12 cellular contexts compared by ENCODE assay signal in the genomic region with DNA sequence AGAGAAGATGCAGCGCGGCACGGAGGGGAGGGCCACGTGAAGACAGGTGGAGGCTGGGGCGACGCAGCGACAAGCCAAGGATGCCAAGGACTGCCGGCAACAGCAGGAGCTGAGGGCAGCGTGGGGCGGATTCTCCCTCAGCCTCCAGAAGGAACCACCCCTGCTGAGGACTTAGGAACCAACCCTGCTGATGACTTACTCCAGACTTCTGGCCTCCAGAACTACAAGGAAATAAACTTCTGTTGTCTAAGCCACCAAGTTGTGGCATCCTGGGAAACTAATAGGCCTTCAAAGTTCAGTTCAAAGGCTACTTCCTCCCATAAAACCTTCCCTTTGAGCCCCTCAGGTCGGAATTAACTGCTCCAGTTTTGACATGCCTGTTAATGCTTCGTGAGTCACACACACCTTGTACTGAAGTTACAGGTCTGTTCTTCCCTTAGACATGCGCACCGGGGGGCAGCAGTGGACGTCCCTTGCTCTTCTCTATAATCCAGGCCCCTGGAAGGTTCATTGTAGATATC.
DNase-seq lines count a peak whose midpoint lies in the region; ATAC-seq and TF ChIP-seq lines count a peak whose summit lies in the region.
"Had no signal": no experiment of that assay in that cellular context is flagged by ENCODE, and none has a peak within 500 bp of the region (broad histone marks: within the 10 kb centered on the region; RNA-seq: fewer than 3 reads in every experiment).

No MANE protein-coding gene starts in this region.

- H3K9me3 Mint-ChIP-seq in MCF 10A (ENCODE audit: unreplicated experiment): no peaks in the 10 kb centered on the region
- peaks cover 2% of the 10 kb centered on the region for H3K9me3 Mint-ChIP-seq in stimulated activated memory B cell treated with anti-CD40 and anti-IgM and Interleukin-4, amounts not matched to agents 10 μg/mL and 1 μg/mL and 100 μg/mL, for 72 hours
- no peaks in the 10 kb centered on the region for H3K9me3 Mint-ChIP-seq in activated naive CD4-positive, alpha-beta T cell treated with anti-CD3 and anti-CD28 coated beads for 36 hours
- H3K9me3 Mint-ChIP-seq: activated B cell treated with CpG ODN at 0.5 μM for 24 hours had no signal

- ATAC-seq in RWPE2 (ENCODE audit: low read depth) (peak; percentile 94), GM18517 (IDR thresholded peaks at IDR 0.05; ENCODE audit: unreplicated experiment) (no peak)
- no peak for ATAC-seq in stimulated activated memory B cell treated with anti-CD40 and anti-IgM and Interleukin-4, amounts not matched to agents 10 μg/mL and 1 μg/mL and 100 μg/mL, for 72 hours

- H3K27ac ChIP-seq in breast epithelium: no peak overlapping the region
- H3K27ac ChIP-seq in RWPE2 (ENCODE audit: poor library complexity, severe bottlenecking): peak overlapping the region; percentile 90
- peak overlapping the region; percentile 35 to 50 for H3K27ac ChIP-seq in right atrium auricular region
- H3K27ac ChIP-seq: SJCRH30 had no signal

- intact Hi-C loops in MCF 10A (cut with micrococcal nuclease) (no loop called here), breast epithelium (cut with DNase I; ENCODE audit: low total_unique reads) (no loop called here)
- intact Hi-C loops in activated naive CD4-positive, alpha-beta T cell treated with anti-CD3 and anti-CD28 coated beads for 36 hours (cut with micrococcal nuclease): no loop called here

- peak overlapping the region; percentile 18 for H3K27ac Mint-ChIP-seq in MCF 10A (ENCODE audit: low read depth, unreplicated experiment)
- H3K27ac Mint-ChIP-seq in stimulated activated memory B cell treated with anti-CD40 and anti-IgM and Interleukin-4, amounts not matched to agents 10 μg/mL and 1 μg/mL and 100 μg/mL, for 72 hours: peak overlapping the region; percentile 21
- H3K27ac Mint-ChIP-seq in activated naive CD4-positive, alpha-beta T cell treated with anti-CD3 and anti-CD28 coated beads for 36 hours: no peak overlapping the region
- H3K27ac Mint-ChIP-seq: activated B cell treated with CpG ODN at 0.5 μM for 24 hours had no signal

- H3K9me3 ChIP-seq in breast epithelium (no peaks in the 10 kb centered on the region), RWPE2 (ENCODE audit: severe bottlenecking) (no peaks in the 10 kb centered on the region), right atrium auricular region (no peaks in the 10 kb centered on the region)
- H3K9me3 ChIP-seq: SJCRH30 had no signal

- BruUV-seq in MCF 10A (replicated peaks; lab: Mats Ljungman, UMichigan): no TSS peak

- peaks cover 64% of the 10 kb centered on the region for H3K36me3 Mint-ChIP-seq in MCF 10A (ENCODE audit: insufficient read depth, unreplicated experiment)
- peaks cover 18% of the 10 kb centered on the region for H3K36me3 Mint-ChIP-seq in stimulated activated memory B cell treated with anti-CD40 and anti-IgM and Interleukin-4, amounts not matched to agents 10 μg/mL and 1 μg/mL and 100 μg/mL, for 72 hours
- H3K36me3 Mint-ChIP-seq in activated naive CD4-positive, alpha-beta T cell treated with anti-CD3 and anti-CD28 coated beads for 36 hours (ENCODE audit: low read depth): peaks cover 4% of the 10 kb centered on the region

- DNase-seq in MCF 10A (ENCODE audit: unreplicated experiment) (peak; percentile 65), breast epithelium (ENCODE audit: low spot score in 2 of 2) (no peak), RWPE2 (ENCODE audit: low spot score) (no peak), right atrium auricular region (ENCODE audit: low spot score) (no peak), GOT3 (lab: John Stamatoyannopoulos, UW) (no peak)
- no peak for DNase-seq in activated naive CD4-positive, alpha-beta T cell treated with anti-CD3 and anti-CD28 coated beads for 36 hours
- DNase-seq: activated B cell treated with CpG ODN at 0.5 μM for 24 hours, NCI-H1048, nucleus accumbens had no signal

- peaks cover 20% of the 10 kb centered on the region for H3K4me1 Mint-ChIP-seq in MCF 10A (ENCODE audit: insufficient read depth, unreplicated experiment)
- H3K4me1 Mint-ChIP-seq in stimulated activated memory B cell treated with anti-CD40 and anti-IgM and Interleukin-4, amounts not matched to agents 10 μg/mL and 1 μg/mL and 100 μg/mL, for 72 hours: peaks cover 22% of the 10 kb centered on the region
- no peaks in the 10 kb centered on the region for H3K4me1 Mint-ChIP-seq in activated naive CD4-positive, alpha-beta T cell treated with anti-CD3 and anti-CD28 coated beads for 36 hours (ENCODE audit: low read depth)
- H3K4me1 Mint-ChIP-seq: activated B cell treated with CpG ODN at 0.5 μM for 24 hours had no signal

- H3K4me3 ChIP-seq in breast epithelium (no peak overlapping the region), RWPE2 (ENCODE audit: severe bottlenecking) (no peak overlapping the region), right atrium auricular region (no peak overlapping the region)
- H3K4me3 ChIP-seq: SJCRH30 had no signal

- TF ChIP-seq CTCF in MCF 10A (IDR thresholded peaks at IDR 0.05; ENCODE audit: unreplicated experiment) (no peak), breast epithelium (IDR thresholded peaks at IDR 0.05) (no peak), RWPE2 (IDR thresholded peaks at IDR 0.05; ENCODE audit: poor library complexity, severe bottlenecking) (peak; percentile 19), right atrium auricular region (IDR thresholded peaks at IDR 0.05) (no peak)

- H3K27me3 ChIP-seq in breast epithelium: no peaks in the 10 kb centered on the region
- H3K27me3 ChIP-seq in RWPE2 (ENCODE audit: insufficient read depth, poor library complexity, severe bottlenecking): no peaks in the 10 kb centered on the region
- H3K27me3 ChIP-seq in right atrium auricular region: no peaks in the 10 kb centered on the region
- H3K27me3 ChIP-seq: SJCRH30 had no signal

- TF ChIP-seq POLR2A in breast epithelium (IDR thresholded peaks at IDR 0.05): no peak

- H3K36me3 ChIP-seq in breast epithelium (no peaks in the 10 kb centered on the region), RWPE2 (ENCODE audit: low read depth) (peaks cover 5% of the 10 kb centered on the region), right atrium auricular region (peaks cover 17% of the 10 kb centered on the region)

- H3K4me1 ChIP-seq in breast epithelium (no peaks in the 10 kb centered on the region), RWPE2 (ENCODE audit: insufficient read depth, poor library complexity, severe bottlenecking) (peaks cover 26% of the 10 kb centered on the region), right atrium auricular region (peaks cover 0 to 24% of the 10 kb centered on the region in 2 donors)
- H3K4me1 ChIP-seq: SJCRH30 had no signal

- POLR2A ChIA-PET in MCF 10A (lab: Yijun Ruan, JAX): interaction anchor here (1.2 kb wide), 1 partner anchor 11 kb away, joined by 3 read pairs; no protein-coding TSS in a partner anchor

- H3K4me3 Mint-ChIP-seq in MCF 10A (ENCODE audit: unreplicated experiment): no peak overlapping the region
- H3K4me3 Mint-ChIP-seq in stimulated activated memory B cell treated with anti-CD40 and anti-IgM and Interleukin-4, amounts not matched to agents 10 μg/mL and 1 μg/mL and 100 μg/mL, for 72 hours: no peak overlapping the region
- H3K4me3 Mint-ChIP-seq in activated naive CD4-positive, alpha-beta T cell treated with anti-CD3 and anti-CD28 coated beads for 36 hours: no peak overlapping the region
- H3K4me3 Mint-ChIP-seq: activated B cell treated with CpG ODN at 0.5 μM for 24 hours had no signal

- CTCF ChIA-PET in MCF 10A (lab: Yijun Ruan, JAX): no interaction called here
- CTCF ChIA-PET in activated naive CD4-positive, alpha-beta T cell treated with anti-CD3 and anti-CD28 coated beads for 36 hours (lab: Charles Lee): no interaction called here

- H3K27me3 Mint-ChIP-seq in MCF 10A (ENCODE audit: insufficient read depth, unreplicated experiment): no peaks in the 10 kb centered on the region
- H3K27me3 Mint-ChIP-seq in stimulated activated memory B cell treated with anti-CD40 and anti-IgM and Interleukin-4, amounts not matched to agents 10 μg/mL and 1 μg/mL and 100 μg/mL, for 72 hours: no peaks in the 10 kb centered on the region
- no peaks in the 10 kb centered on the region for H3K27me3 Mint-ChIP-seq in activated naive CD4-positive, alpha-beta T cell treated with anti-CD3 and anti-CD28 coated beads for 36 hours (ENCODE audit: low read depth)
- H3K27me3 Mint-ChIP-seq: activated B cell treated with CpG ODN at 0.5 μM for 24 hours had no signal

Comparison
In these comparisons a context has a peak if more than half of its experiments do, and no peak if none do; other contexts are left out.
1. H3K27ac ChIP-seq: peak in RWPE2 (single experiment) and right atrium auricular region (2 of 2); none in breast epithelium (0 of 2).